In the genomic region with DNA sequence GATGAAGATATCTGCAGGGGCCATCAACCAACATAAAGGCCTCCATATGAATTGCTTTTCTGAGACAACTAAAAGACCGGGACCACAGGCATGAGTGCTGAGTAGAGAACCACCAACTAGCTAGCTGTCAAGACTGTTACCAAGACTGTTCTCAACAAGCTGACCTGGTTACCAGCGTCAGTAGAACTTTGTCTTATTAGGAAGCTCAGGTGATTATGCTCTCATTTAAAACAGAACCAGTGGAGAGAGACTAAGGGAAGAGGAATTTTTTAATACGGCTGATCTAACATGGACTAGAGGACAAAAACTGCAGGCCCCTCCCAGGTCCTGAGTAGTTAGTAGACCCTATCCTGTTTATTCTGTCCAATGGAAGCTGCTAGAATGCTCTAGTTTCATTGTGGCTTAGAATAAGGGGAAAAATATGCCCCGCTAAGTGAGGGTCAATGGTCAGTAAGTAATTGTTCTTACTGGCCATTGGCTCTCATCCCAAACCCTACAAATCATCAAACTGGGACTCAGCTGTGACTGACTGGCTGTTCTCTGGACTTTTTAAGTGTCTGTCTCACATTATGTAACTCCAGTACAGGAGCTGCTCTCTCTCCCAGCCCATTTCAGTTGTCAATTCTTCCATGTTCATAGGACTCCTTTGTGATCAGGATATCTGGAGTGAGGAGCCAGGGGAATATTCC, we compare ENCODE assay signal across 1 cellular context.
TF ChIP-seq lines count a peak whose summit lies in the region.

No MANE protein-coding gene starts in this region.

TF ChIP-seq in K562, 482 proteins besides CTCF, POLR2A, EP300 and RAD21:
- TF ChIP-seq HMBOX1 (IDR thresholded peaks at IDR 0.05) (0 out of 2 replicates have a peak, but pooled peaks have one; percentile 41), RBM25 (IDR thresholded peaks at IDR 0.05; ENCODE audit: low read depth, low read length, severe bottlenecking) (no peak)
